In genomic region chr4:85986266-85986665, GRCh38 we compare ENCODE assay signal across 25 cellular contexts.
"Had no signal": no experiment of that assay in that cellular context is flagged by ENCODE, and none has a peak within 500 bp of the region (broad histone marks: within the 10 kb centered on the region; RNA-seq: fewer than 3 reads in every experiment).

No MANE protein-coding gene starts in this region.

- DNase-seq: dorsolateral prefrontal cortex; effector CD4-positive, alpha-beta T cell; foreskin fibroblast; gastrocnemius medialis; head of caudate nucleus; kidney; mesendoderm; midbrain; naive thymus-derived CD4-positive, alpha-beta T cell; nucleus accumbens; ovary; posterior cingulate gyrus; psoas muscle; right cardiac atrium; sigmoid colon; stimulated activated CD4-positive, alpha-beta T cell treated with anti-CD3 and anti-CD28 coated beads, Interleukin-2, amount 100 ng/mL, for 24 hours; stimulated activated CD4-positive, alpha-beta T cell treated with anti-CD3 and anti-CD28 coated beads, Interleukin-4, amount 100 ng/mL, for 4 hours; stimulated activated naive B cell treated with anti-CD40 and anti-IgM and Interleukin-4, amounts not matched to agents 10 μg/mL and 1 μg/mL and 100 μg/mL, for 72 hours; upper lobe of left lung had no signal

- H3K27ac ChIP-seq: dorsolateral prefrontal cortex, epithelial cell of prostate, gastrocnemius medialis, ovary, psoas muscle, sigmoid colon, thoracic aorta, tibial nerve, upper lobe of left lung had no signal

- H3K36me3 ChIP-seq: gastrocnemius medialis, ovary, sigmoid colon, thoracic aorta had no signal

- ATAC-seq: esophagus mucosa; gastrocnemius medialis; left lobe of liver; naive thymus-derived CD4-positive, alpha-beta T cell; psoas muscle; right cardiac atrium; stimulated activated naive B cell treated with anti-CD40 and anti-IgM and Interleukin-4, amounts not matched to agents 10 μg/mL and 1 μg/mL and 100 μg/mL, for 72 hours had no signal

- H3K9me3 ChIP-seq: gastrocnemius medialis, ovary, psoas muscle, sigmoid colon, thoracic aorta, tibial nerve, upper lobe of left lung had no signal

- H3K27me3 ChIP-seq: dorsolateral prefrontal cortex, gastrocnemius medialis, ovary, sigmoid colon, tibial nerve, upper lobe of left lung had no signal

- H3K4me1 ChIP-seq: gastrocnemius medialis, psoas muscle, sigmoid colon, tibial nerve, upper lobe of left lung had no signal

- H3K4me3 ChIP-seq: dorsolateral prefrontal cortex, gastrocnemius medialis, lung, ovary, psoas muscle, sigmoid colon, thoracic aorta, tibial nerve, upper lobe of left lung had no signal
